Comparison of ENCODE assay signal across 8 cellular contexts in genomic region chr14:31207746-31208545, GRCh38. TPM values are rescaled to one million over a fixed set of nuclear protein-coding genes. Genes with fewer than 3 reads are reported as not detected.
DNase-seq lines count a peak whose midpoint lies in the region; TF ChIP-seq lines count a peak whose summit lies in the region.

Gene HECTD1 (minus strand): TSS chr14:31207793. CDS start chr14:31205936, 1,857 bp downstream.

- no peaks in the 10 kb centered on the region for H3K9me2 ChIP-seq in GM23248 (ENCODE audit: insufficient read depth)
- no peaks in the 10 kb centered on the region for H3K9me2 ChIP-seq in Karpas-422 (replicated peaks; ENCODE audit: insufficient read depth, low read length)

- H3K4me2 ChIP-seq in GM23248 (ENCODE audit: unreplicated experiment) (peak within 1 kb of the TSS; percentile 90), Karpas-422 (ENCODE audit: low read depth, low read length, poor library complexity, severe bottlenecking) (peak within 1 kb of the TSS; percentile 92)

- DNase-seq in EL (peak; percentile 90), GM23248 (peak; percentile 95), Karpas-422 (peak; percentile 97), RPMI8226 (peak; percentile 85), fibroblast of peridontal ligament (ENCODE audit: extremely low read depth) (peak; percentile 86)
- peak; percentile 72 to 82 for DNase-seq in activated T-helper 1 cell treated with anti-CD3 and anti-CD28 coated beads, Interleukin-2, amount 50 U/mL, for 16 hours (ENCODE audit: low read depth in 1 of 2, low spot score in 1 of 2)

- H3K4me3 ChIP-seq in GM23248 (peak within 1 kb of the TSS; percentile 81), Karpas-422 (ENCODE audit: low read length) (peak within 1 kb of the TSS; percentile 78)

- 1% methylated on average over 48 to 65 of the region's 79 CpGs for WGBS in GM23248 (ENCODE audit: low coverage in 1 of 2, low lambda C conversion rate in 2 of 2, missing lambda C conversion rate in 2 of 2), 2 experiments

- H3K9me3 ChIP-seq in GM23248 (ENCODE audit: low read depth) = no peaks in the 10 kb centered on the region
- no peaks in the 10 kb centered on the region for H3K9me3 ChIP-seq in Karpas-422 (ENCODE audit: low read length)

- no peaks in the 10 kb centered on the region for H4K20me1 ChIP-seq in GM23248 (ENCODE audit: insufficient read depth)
- peaks cover 18% of the 10 kb centered on the region; the same call in 1 of the 2 replicates for H4K20me1 ChIP-seq in Karpas-422 (ENCODE audit: insufficient read depth, low read depth, low read length)

- in situ Hi-C loops in GM23248 (cut with MboI) = no loop called here

- H3K36me3 Mint-ChIP-seq in nephron (ENCODE audit: low read depth) = peaks cover 20% of the 10 kb centered on the region
- H3K36me3 Mint-ChIP-seq in stimulated activated naive CD8-positive, alpha-beta T cell treated with anti-CD3 and anti-CD28 coated beads, Interleukin-15, Interleukin-2, amounts not matched to agents 100 ng/mL and 50 ng/mL, for 24 hours (ENCODE audit: low read depth) = peaks cover 28% of the 10 kb centered on the region

- H3K4me1 ChIP-seq in GM23248 (ENCODE audit: insufficient read depth) = peaks cover 18% of the 10 kb centered on the region
- peaks cover 31% of the 10 kb centered on the region for H3K4me1 ChIP-seq in Karpas-422 (ENCODE audit: low read length)

- no peaks in the 10 kb centered on the region for H3K9me3 Mint-ChIP-seq in nephron
- no peaks in the 10 kb centered on the region for H3K9me3 Mint-ChIP-seq in stimulated activated naive CD8-positive, alpha-beta T cell treated with anti-CD3 and anti-CD28 coated beads, Interleukin-15, Interleukin-2, amounts not matched to agents 100 ng/mL and 50 ng/mL, for 24 hours

- peaks cover 25% of the 10 kb centered on the region for H3K4me1 Mint-ChIP-seq in nephron
- peaks cover 56% of the 10 kb centered on the region for H3K4me1 Mint-ChIP-seq in stimulated activated naive CD8-positive, alpha-beta T cell treated with anti-CD3 and anti-CD28 coated beads, Interleukin-15, Interleukin-2, amounts not matched to agents 100 ng/mL and 50 ng/mL, for 24 hours (ENCODE audit: low read depth)

- peak; percentile 86 to 92 (median 89) for TF ChIP-seq CTCF in nephron (IDR thresholded peaks at IDR 0.05; ENCODE audit: unreplicated experiment in 3 of 3)

- H3K27me3 Mint-ChIP-seq in nephron (ENCODE audit: low read depth) = peaks cover 4% of the 10 kb centered on the region
- no peaks in the 10 kb centered on the region for H3K27me3 Mint-ChIP-seq in stimulated activated naive CD8-positive, alpha-beta T cell treated with anti-CD3 and anti-CD28 coated beads, Interleukin-15, Interleukin-2, amounts not matched to agents 100 ng/mL and 50 ng/mL, for 24 hours

- peak within 1 kb of the TSS; percentile 92 to 99 (median 98) for H3K4me3 Mint-ChIP-seq in nephron
- peak within 1 kb of the TSS; percentile 90 for H3K4me3 Mint-ChIP-seq in stimulated activated naive CD8-positive, alpha-beta T cell treated with anti-CD3 and anti-CD28 coated beads, Interleukin-15, Interleukin-2, amounts not matched to agents 100 ng/mL and 50 ng/mL, for 24 hours

- H3K27ac ChIP-seq in GM23248 = peak within 1 kb of the TSS; percentile 97
- peak within 1 kb of the TSS; percentile 89 for H3K27ac ChIP-seq in Karpas-422 (ENCODE audit: low read length)

- H3K36me3 ChIP-seq in GM23248 (ENCODE audit: low read depth) = peaks cover 4% of the 10 kb centered on the region; the same call in 1 of the 2 replicates
- peaks cover 21% of the 10 kb centered on the region for H3K36me3 ChIP-seq in Karpas-422 (ENCODE audit: insufficient read depth, low read length)

- H2AFZ ChIP-seq in GM23248 = peak within 1 kb of the TSS; percentile 82
- peak within 1 kb of the TSS; percentile 78 for H2AFZ ChIP-seq in Karpas-422 (ENCODE audit: low read length)

- peaks cover 24% of the 10 kb centered on the region for H3F3A ChIP-seq in GM23248 (ENCODE audit: insufficient read depth)

- H3K79me2 ChIP-seq in GM23248 (ENCODE audit: insufficient read depth) = peaks cover 42% of the 10 kb centered on the region
- peaks cover 43% of the 10 kb centered on the region for H3K79me2 ChIP-seq in Karpas-422 (ENCODE audit: low read length)

- peak within 1 kb of the TSS; percentile 100 for H3K27ac Mint-ChIP-seq in nephron
- peak within 1 kb of the TSS; percentile 98 for H3K27ac Mint-ChIP-seq in stimulated activated naive CD8-positive, alpha-beta T cell treated with anti-CD3 and anti-CD28 coated beads, Interleukin-15, Interleukin-2, amounts not matched to agents 100 ng/mL and 50 ng/mL, for 24 hours

- no peaks in the 10 kb centered on the region for H3K27me3 ChIP-seq in GM23248 (replicated peaks; ENCODE audit: insufficient read depth)
- H3K27me3 ChIP-seq in Karpas-422 (ENCODE audit: low read length) = no peaks in the 10 kb centered on the region

- H3K9ac ChIP-seq in GM23248 = peak within 1 kb of the TSS; percentile 97
- peak within 1 kb of the TSS; percentile 95 for H3K9ac ChIP-seq in Karpas-422 (ENCODE audit: low read length)

RNA-seq across cellular contexts. Expression of gene HECTD1, which starts in this region (rescaled TPM):
- total RNA-seq in GM23248 (2014; rRNA removed; shearing (Covaris generic)) = 110 and 145 TPM in 2 replicates
- 39.0 and 44.5 TPM in 2 replicates for polyA plus RNA-seq in GM23248 (2016; fragmentation: Nextera tagmentation; extraction: Ambion mirVana)
- total RNA-seq in Karpas-422 (2014; rRNA removed; shearing (Covaris generic); ENCODE audit: low replicate concordance) = 314 and 317 TPM in 2 replicates

Comparison
In these comparisons a context has a peak if more than half of its experiments do, and no peak if none do; other contexts are left out.
1. Peak in every context shown above with its lines: DNase-seq, H3K4me3 ChIP-seq and H3K27ac ChIP-seq.